ENCODE assay signal across 22 cellular contexts in the genomic region with DNA sequence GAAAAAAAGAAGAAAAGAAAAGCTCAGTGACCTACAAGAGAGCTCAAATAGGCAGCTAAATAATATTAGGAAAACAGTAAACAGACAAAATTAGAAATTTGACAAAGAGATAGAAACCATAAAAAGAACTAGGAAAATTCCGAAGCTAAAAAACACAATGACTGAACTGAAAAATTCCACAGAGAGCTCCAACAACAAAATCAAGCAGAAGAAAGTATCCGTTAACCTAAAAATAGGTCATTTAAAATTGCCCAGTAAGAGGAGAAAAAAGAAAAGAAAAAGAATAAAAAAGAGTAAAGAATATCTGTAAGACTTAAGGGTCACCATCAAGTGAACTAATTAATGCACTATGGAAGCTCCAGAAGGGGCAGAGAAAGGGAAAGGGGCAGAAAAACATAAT. TPM values are rescaled to one million over a fixed set of nuclear protein-coding genes. Genes with fewer than 3 reads are reported as not detected.
DNase-seq lines count a peak whose midpoint lies in the region; ATAC-seq, FAIRE-seq and TF ChIP-seq lines count a peak whose summit lies in the region.
"Had no signal": no experiment of that assay in that cellular context is flagged by ENCODE, and none has a peak within 500 bp of the region (broad histone marks: within the 10 kb centered on the region; RNA-seq: fewer than 3 reads in every experiment).

No MANE protein-coding gene starts in this region.

- no peak for TF ChIP-seq POLR2A in sigmoid colon (IDR thresholded peaks at IDR 0.05)

- TF ChIP-seq EP300 in sigmoid colon (IDR thresholded peaks at IDR 0.05): no peak

- WGBS in sigmoid colon, 2 donors: 97 to 99% methylated on average over 2 of the region's 2 CpGs

- CTCF ChIA-PET in Calu3 (lab: Charles Lee): no interaction called here
- CTCF ChIA-PET in HEK293 (lab: Yijun Ruan, JAX): interaction anchor here (0.6 to 1.1 kb wide), 3 partner anchors 15 to 68 kb away, joined by 3 to 4 read pairs (median 3); no protein-coding TSS in a partner anchor
- CTCF ChIA-PET in activated CD4-positive, alpha-beta memory T cell treated with anti-CD3 and anti-CD28 coated beads for 36 hours (lab: Charles Lee): interaction anchor here (0.7 kb wide), 1 partner anchor 1006 kb away, joined by 3 read pairs; no protein-coding TSS in a partner anchor

- H3K27me3 Mint-ChIP-seq in Calu3 (ENCODE audit: unreplicated experiment) (no peaks in the 10 kb centered on the region), naive B cell (no peaks in the 10 kb centered on the region)
- no peaks in the 10 kb centered on the region for H3K27me3 Mint-ChIP-seq in activated CD4-positive, alpha-beta memory T cell treated with anti-CD3 and anti-CD28 coated beads for 36 hours

- peaks cover 8% of the 10 kb centered on the region for H3K4me1 Mint-ChIP-seq in Calu3 (ENCODE audit: low read depth, unreplicated experiment)
- peaks cover 19 to 36% (median 27%) of the 10 kb centered on the region in 3 donors for H3K4me1 Mint-ChIP-seq in naive B cell
- no peaks in the 10 kb centered on the region for H3K4me1 Mint-ChIP-seq in activated CD4-positive, alpha-beta memory T cell treated with anti-CD3 and anti-CD28 coated beads for 36 hours (ENCODE audit: low read depth)

- DNase-seq in Calu3 (no peak), naive B cell (no peak), sigmoid colon (no peak), frontal cortex (ENCODE audit: low spot score in 2 of 2) (no peak)
- DNase-seq in activated CD4-positive, alpha-beta memory T cell treated with anti-CD3 and anti-CD28 coated beads for 36 hours: no peak
- DNase-seq: 8988T; ACHN; BE2C; C1 segment of cervical spinal cord; CD4-positive, alpha-beta memory T cell; CD4-positive, CD25-positive, alpha-beta regulatory T cell; CD8-positive, alpha-beta memory T cell; COR-L47; DMS79 treated with DMSO at 0.1 percent for 48 hours; GF-D8 had no signal

- H3K36me3 ChIP-seq in HEK293 (ENCODE audit: control insufficient read depth in 2 of 2, insufficient read depth in 1 of 2, low read length in 2 of 2) (peaks cover 0 to 4% of the 10 kb centered on the region in 2 experiments; a peak in 1 of 3 replicates), sigmoid colon (no peaks in the 10 kb centered on the region)
- H3K36me3 ChIP-seq: BE2C had no signal

- H3K4me1 ChIP-seq in HEK293 (ENCODE audit: control insufficient read depth, insufficient read depth, low read length) (no peaks in the 10 kb centered on the region), sigmoid colon (no peaks in the 10 kb centered on the region)
- H3K4me1 ChIP-seq: BE2C had no signal

- H3K27ac Mint-ChIP-seq in Calu3 (ENCODE audit: unreplicated experiment): peak overlapping the region; percentile 43
- peak overlapping the region in 4 of 6 donors; percentile 24 to 91 (median 74) for H3K27ac Mint-ChIP-seq in naive B cell
- no peak overlapping the region for H3K27ac Mint-ChIP-seq in activated CD4-positive, alpha-beta memory T cell treated with anti-CD3 and anti-CD28 coated beads for 36 hours
- H3K27ac Mint-ChIP-seq: CD4-positive, alpha-beta memory T cell; CD4-positive, CD25-positive, alpha-beta regulatory T cell; CD8-positive, alpha-beta memory T cell had no signal

- H3K9me3 Mint-ChIP-seq in Calu3 (ENCODE audit: low read depth, unreplicated experiment) (peaks cover 2% of the 10 kb centered on the region), naive B cell (peaks cover 3 to 23% (median 8%) of the 10 kb centered on the region in 7 donors)
- peaks cover 25% of the 10 kb centered on the region for H3K9me3 Mint-ChIP-seq in activated CD4-positive, alpha-beta memory T cell treated with anti-CD3 and anti-CD28 coated beads for 36 hours

- intact Hi-C loops in Calu3 (cut with micrococcal nuclease; ENCODE audit: unreplicated experiment) (no loop called here), sigmoid colon (cut with DNase I) (no loop called here)
- intact Hi-C loops in activated CD4-positive, alpha-beta memory T cell treated with anti-CD3 and anti-CD28 coated beads for 36 hours (cut with micrococcal nuclease): no loop called here

- TF ChIP-seq CTCF in Calu3 (IDR thresholded peaks at IDR 0.05; ENCODE audit: unreplicated experiment) (no peak), HEK293 (tag by site-specific recombination; IDR thresholded peaks at IDR 0.05) (no peak), sigmoid colon (IDR thresholded peaks at IDR 0.05) (no peak)

- no peak overlapping the region for H3K27ac ChIP-seq in HEK293 (ENCODE audit: extremely low read depth, low read depth, low read length)
- H3K27ac ChIP-seq in sigmoid colon: no peak overlapping the region
- H3K27ac ChIP-seq: BLaER1 had no signal

- H3K9me3 ChIP-seq in HEK293 (ENCODE audit: control insufficient read depth, insufficient read depth, low read depth, low read length): no peaks in the 10 kb centered on the region; the same call in 1 of the 2 replicates
- peaks cover 0 to 2% (median 0%) of the 10 kb centered on the region in 4 donors for H3K9me3 ChIP-seq in sigmoid colon
- H3K9me3 ChIP-seq: BE2C had no signal

- H3K27me3 ChIP-seq in sigmoid colon: no peaks in the 10 kb centered on the region
- H3K27me3 ChIP-seq: BE2C, BLaER1 had no signal

- H3K36me3 Mint-ChIP-seq in Calu3 (ENCODE audit: insufficient read depth, unreplicated experiment) (no peaks in the 10 kb centered on the region), naive B cell (peaks cover 0 to 8% of the 10 kb centered on the region in 2 donors)
- peaks cover 6% of the 10 kb centered on the region for H3K36me3 Mint-ChIP-seq in activated CD4-positive, alpha-beta memory T cell treated with anti-CD3 and anti-CD28 coated beads for 36 hours

- POLR2A ChIA-PET in HEK293 (lab: Yijun Ruan, JAX): no interaction called here
- POLR2A ChIA-PET in activated CD4-positive, alpha-beta memory T cell treated with anti-CD3 and anti-CD28 coated beads for 36 hours (lab: Charles Lee): no interaction called here

- BruUV-seq in Calu3 (replicated peaks; lab: Mats Ljungman, UMichigan): no TSS peak

- no peak overlapping the region for H3K4me3 ChIP-seq in HEK293 (ENCODE audit: low read depth, low read length)
- H3K4me3 ChIP-seq in sigmoid colon: no peak overlapping the region
- H3K4me3 ChIP-seq: BLaER1 had no signal

- H3K4me3 Mint-ChIP-seq in Calu3 (ENCODE audit: low read depth, unreplicated experiment): no peak overlapping the region
- no peak overlapping the region for H3K4me3 Mint-ChIP-seq in naive B cell
- no peak overlapping the region for H3K4me3 Mint-ChIP-seq in activated CD4-positive, alpha-beta memory T cell treated with anti-CD3 and anti-CD28 coated beads for 36 hours
- H3K4me3 Mint-ChIP-seq: CD14-positive monocyte; CD8-positive, alpha-beta memory T cell had no signal

- FAIRE-seq in frontal cortex (lab: Jason Lieb, UNC): no peak
- FAIRE-seq: D721Med, G401.6, GM12891, GM19239 had no signal

- ATAC-seq in naive B cell (ENCODE audit: low read depth in 2 of 2): no peak

TF ChIP-seq in HEK293, 187 proteins besides CTCF, POLR2A, EP300 and RAD21:
- TF ChIP-seq ZNF585B (tag by site-specific recombination; IDR thresholded peaks at IDR 0.05): no peak
- TF ChIP-seq SETDB1 (IDR thresholded peaks at IDR 0.05; ENCODE audit: insufficient read length, low read length): peak; percentile 57
- TF ChIP-seq ZNF530 (tag by site-specific recombination; IDR thresholded peaks at IDR 0.05; ENCODE audit: low read depth): 0 out of 2 replicates have a peak, but pooled peaks have one; percentile 38
- no peak for TF ChIP-seq KLF10 (tag by site-specific recombination; IDR thresholded peaks at IDR 0.05)
- no peak for TF ChIP-seq ZNF266 (tag by site-specific recombination; IDR thresholded peaks at IDR 0.05; ENCODE audit: low read depth)
- no peak for TF ChIP-seq ZNF146 (tag by site-specific recombination; IDR thresholded peaks at IDR 0.05)
- no peak for TF ChIP-seq ZNF624 (tag by site-specific recombination; IDR thresholded peaks at IDR 0.05)
- no peak for TF ChIP-seq ZNF621 (tag by site-specific recombination; IDR thresholded peaks at IDR 0.05)
- no peak for TF ChIP-seq ZNF658 (tag by site-specific recombination; IDR thresholded peaks at IDR 0.05)

RNA-seq across cellular contexts. Expression of a gene that starts 6.6 kb away (rescaled TPM):
- total RNA-seq in Calu3 (2022) (30.3 and 42.5 TPM in 2 replicates), sigmoid colon (10 to 100 TPM; 77.3 to 97.1 (median 83.5) TPM), frontal cortex (49.7 TPM)
- polyA plus RNA-seq in naive B cell (ENCODE audit: low read depth in 6 of 6) (100 to 1,000 TPM in 4 of 6 donors, 10 to 100 TPM in 2; 97.9 to 122 (median 102) TPM), sigmoid colon (10 to 100 TPM; 48.6 to 66.6 (median 58.4) TPM)
- total RNA-seq in activated CD4-positive, alpha-beta memory T cell treated with anti-CD3 and anti-CD28 coated beads for 36 hours: 10 to 100 TPM; 42.9 to 43.7 TPM
